Comparison of ENCODE assay signal across 8 cellular contexts in genomic region chr11:120334894-120335462, GRCh38. TPM values are rescaled to one million over a fixed set of nuclear protein-coding genes. Genes with fewer than 3 reads are reported as not detected.
DNase-seq lines count a peak whose midpoint lies in the region; ATAC-seq and TF ChIP-seq lines count a peak whose summit lies in the region.

No MANE protein-coding gene starts in this region.

- peak in 2 of 4 donors; percentile 51 to 74 for TF ChIP-seq EP300 in upper lobe of left lung (IDR thresholded peaks at IDR 0.05)

- no peaks in the 10 kb centered on the region for H3K27me3 ChIP-seq in Karpas-422 (ENCODE audit: low read length)
- no peaks in the 10 kb centered on the region for H3K27me3 ChIP-seq in neuron (ENCODE audit: insufficient read depth, low read length)
- no peaks in the 10 kb centered on the region for H3K27me3 ChIP-seq in upper lobe of left lung

- peak overlapping the region; percentile 79 for H3K9ac ChIP-seq in Karpas-422 (ENCODE audit: low read length)

- H3K4me3 ChIP-seq in Karpas-422 (ENCODE audit: low read length) (peak overlapping the region; percentile 83), foreskin fibroblast (ENCODE audit: low read depth in 1 of 2, low read length in 2 of 2) (peak overlapping the region; percentile 70 to 96), neuron (ENCODE audit: low read length) (peak overlapping the region; percentile 95), upper lobe of left lung (peak overlapping the region; percentile 21 to 87 (median 73))

- peak overlapping the region; percentile 72 for H3K4me2 ChIP-seq in Karpas-422 (ENCODE audit: low read depth, low read length, poor library complexity, severe bottlenecking)

- TF ChIP-seq CTCF in foreskin fibroblast (IDR thresholded peaks at IDR 0.05; ENCODE audit: low read depth, low read length) (peak; percentile 55), upper lobe of left lung (IDR thresholded peaks at IDR 0.05) (peak; percentile 45 to 77 (median 66))

- H3K27ac ChIP-seq in Karpas-422 (ENCODE audit: low read length) (peak overlapping the region; percentile 73), upper lobe of left lung (peak overlapping the region; percentile 94 to 99 (median 98))

- no peaks in the 10 kb centered on the region for H3K9me3 ChIP-seq in Karpas-422 (ENCODE audit: low read length)
- H3K9me3 ChIP-seq in neuron (ENCODE audit: low read length): no peaks in the 10 kb centered on the region
- H3K9me3 ChIP-seq in upper lobe of left lung: no peaks in the 10 kb centered on the region

- H3K4me1 ChIP-seq in Karpas-422 (ENCODE audit: low read length): peaks cover 38% of the 10 kb centered on the region
- peaks cover 21% of the 10 kb centered on the region for H3K4me1 ChIP-seq in neuron (ENCODE audit: insufficient read depth, low read length)
- peaks cover 8 to 44% (median 16%) of the 10 kb centered on the region in 4 donors for H3K4me1 ChIP-seq in upper lobe of left lung

- ATAC-seq in upper lobe of left lung (ENCODE audit: low FRiP score in 2 of 2) (peak; percentile 62 to 76), GM21737 (IDR thresholded peaks at IDR 0.05; ENCODE audit: unreplicated experiment) (no peak)

- peaks cover 21% of the 10 kb centered on the region for H4K20me1 ChIP-seq in Karpas-422 (ENCODE audit: insufficient read depth, low read depth, low read length)

- peak in 1 of 4 donors; percentile 16 for TF ChIP-seq POLR2A in upper lobe of left lung (IDR thresholded peaks at IDR 0.05)

- H3K9me2 ChIP-seq in Karpas-422 (replicated peaks; ENCODE audit: insufficient read depth, low read length): no peaks in the 10 kb centered on the region

- 1 to 6% methylated on average over 8 of the region's 8 CpGs for WGBS in upper lobe of left lung, 2 donors

- peak; percentile 34 for DNase-seq in ELF-1 (ENCODE audit: low read depth, low spot score)
- peak; percentile 85 for DNase-seq in Karpas-422
- peak; percentile 50 for DNase-seq in OCI-M2 (lab: John Stamatoyannopoulos, UW; ENCODE audit: unreplicated experiment)
- DNase-seq in activated gamma-delta T cell treated with anti-CD3 and anti-CD28 coated beads, Interleukin-2, amount 50 U/mL, for 16 hours (ENCODE audit: low read depth): peak; percentile 42
- peak; percentile 80 to 91 for DNase-seq in foreskin fibroblast
- DNase-seq in upper lobe of left lung: peak in 1 of 2 donors; percentile 56

- peaks cover 21% of the 10 kb centered on the region for H3K79me2 ChIP-seq in Karpas-422 (ENCODE audit: low read length)

- peak overlapping the region; percentile 17; the same call in 1 of the 2 replicates for H2AFZ ChIP-seq in Karpas-422 (ENCODE audit: low read length)
- H2AFZ ChIP-seq in neuron (ENCODE audit: low read depth, low read length): peak overlapping the region; percentile 90

- no peaks in the 10 kb centered on the region for H3K36me3 ChIP-seq in Karpas-422 (ENCODE audit: insufficient read depth, low read length)
- peaks cover 18% of the 10 kb centered on the region for H3K36me3 ChIP-seq in neuron (ENCODE audit: insufficient read depth, low read length)
- peaks cover 0 to 11% (median 2%) of the 10 kb centered on the region in 4 donors for H3K36me3 ChIP-seq in upper lobe of left lung

RNA-seq across cellular contexts. Expression of gene ARHGEF12, which starts 1.2 kb away (rescaled TPM):
- total RNA-seq in Karpas-422 (2014; rRNA removed; shearing (Covaris generic); ENCODE audit: low replicate concordance): 14.0 and 15.4 TPM in 2 replicates
- 100 to 1,000 TPM in 4 of 6 donors, 10 to 100 TPM in 2; 90.1 to 170 (median 106) TPM for total RNA-seq in upper lobe of left lung

RNA-seq across cellular contexts. Expression of gene TLCD5, which starts 9.9 kb away (rescaled TPM):
- total RNA-seq in Karpas-422 (2014; rRNA removed; shearing (Covaris generic); ENCODE audit: low replicate concordance): 4.3 and 4.5 TPM in 2 replicates
- 1 to 10 TPM; 1.2 to 5.4 (median 3.1) TPM for total RNA-seq in upper lobe of left lung
